Comparison of ENCODE assay signal across 12 cellular contexts in the genomic region with DNA sequence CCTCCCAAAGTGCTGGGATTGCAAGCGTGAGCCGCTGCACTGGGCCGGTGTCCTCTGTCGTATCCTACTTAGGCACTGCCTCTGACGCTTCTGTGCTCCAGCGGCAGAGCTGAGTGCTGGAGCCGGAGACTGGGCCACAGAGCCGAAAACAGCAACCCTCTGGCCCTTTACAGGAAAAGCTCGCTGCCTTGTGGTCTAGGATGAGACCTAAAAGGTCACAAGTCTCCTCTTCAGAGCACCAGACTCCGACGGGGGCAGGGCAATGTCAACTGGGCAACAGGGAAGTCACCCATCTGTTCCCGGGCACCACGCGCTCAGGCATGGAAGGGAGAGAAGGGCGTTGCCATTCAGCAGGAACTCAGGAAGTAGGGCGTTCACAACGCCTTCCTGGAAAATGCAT.
A peak's percentile ranks its signal among the peaks of the same experiment; 100 is the strongest.
DNase-seq lines count a peak whose midpoint lies in the region; ATAC-seq and TF ChIP-seq lines count a peak whose summit lies in the region.
"Had no signal": no experiment of that assay in that cellular context is flagged by ENCODE, and none has a peak within 500 bp of the region (broad histone marks: within the 10 kb centered on the region; RNA-seq: fewer than 3 reads in every experiment).

No MANE protein-coding gene starts in this region.

- H3K27ac ChIP-seq in right atrium auricular region (peak overlapping the region; percentile 35 to 40), skeletal muscle tissue (ENCODE audit: low read depth, low read length) (peak overlapping the region; percentile 36)

- in situ Hi-C loops in KBM-7 (cut with MboI; ENCODE audit: low pct_unique_long_range_greater_than_20kb, low sequenced_read_pairs), result no loop called here

- no peak for ATAC-seq in activated B cell treated with CpG ODN at 0.5 μM for 24 hours (ENCODE audit: low read depth)
- ATAC-seq: T-helper 17 cell had no signal

- H3K4me3 Mint-ChIP-seq in activated B cell treated with CpG ODN at 0.5 μM for 24 hours, result no peak overlapping the region
- H3K4me3 Mint-ChIP-seq: HFFc6, T-helper 17 cell had no signal

- peak overlapping the region; percentile 50 for H3K27ac Mint-ChIP-seq in activated B cell treated with CpG ODN at 0.5 μM for 24 hours
- H3K27ac Mint-ChIP-seq: HFFc6, T-helper 17 cell had no signal

- H3K9me3 Mint-ChIP-seq in activated B cell treated with CpG ODN at 0.5 μM for 24 hours, result peaks cover 2% of the 10 kb centered on the region

- H3K9me3 ChIP-seq in right atrium auricular region, result no peaks in the 10 kb centered on the region
- H3K9me3 ChIP-seq in skeletal muscle tissue (ENCODE audit: control insufficient read depth in 3 of 3, low read length in 3 of 3), result no peaks in the 10 kb centered on the region

- peaks cover 41% of the 10 kb centered on the region for H3K4me1 Mint-ChIP-seq in activated B cell treated with CpG ODN at 0.5 μM for 24 hours

- intact Hi-C loops in activated B cell treated with CpG ODN at 0.5 μM for 24 hours (cut with micrococcal nuclease), result no loop called here

- peaks cover 11% of the 10 kb centered on the region for H3K36me3 Mint-ChIP-seq in activated B cell treated with CpG ODN at 0.5 μM for 24 hours (ENCODE audit: low read depth)

- DNase-seq in KBM-7, result peak; percentile 83
- no peak for DNase-seq in activated B cell treated with CpG ODN at 0.5 μM for 24 hours
- peak; percentile 81 for DNase-seq in right atrium auricular region (ENCODE audit: low spot score)
- DNase-seq in EL, result no peak
- DNase-seq in activated gamma-delta T cell treated with Interleukin-2 at 50 U/mL for 16 hours, result no peak
- DNase-seq in superior temporal gyrus (ENCODE audit: extremely low spot score), result no peak
- DNase-seq in activated CD4-positive, alpha-beta T cell treated with anti-CD3 and anti-CD28 coated beads for 4 hours, result no peak
- DNase-seq: activated naive CD4-positive, alpha-beta T cell treated with anti-CD3 and anti-CD28 coated beads, Interleukin-2, amount 50 U/mL, for 16 hours; HFFc6; NCI-H345; T-helper 17 cell had no signal

- CTCF ChIA-PET in activated B cell treated with CpG ODN at 0.5 μM for 24 hours (lab: Charles Lee), result no interaction called here

- TF ChIP-seq CTCF in activated B cell treated with CpG ODN at 0.5 μM for 24 hours (IDR thresholded peaks at IDR 0.05) (no peak), right atrium auricular region (IDR thresholded peaks at IDR 0.05) (no peak)

- peaks cover 0 to 11% of the 10 kb centered on the region in 2 donors for H3K4me1 ChIP-seq in right atrium auricular region
- H3K4me1 ChIP-seq in skeletal muscle tissue (ENCODE audit: control insufficient read depth in 3 of 3, insufficient read depth in 3 of 3, low read length in 3 of 3), result peaks cover 0 to 11% (median 4%) of the 10 kb centered on the region in 3 donors

- H3K4me3 ChIP-seq in right atrium auricular region (no peak overlapping the region), skeletal muscle tissue (ENCODE audit: low read length in 3 of 3) (peak overlapping the region in 1 of 3 donors; percentile 2)

- no peaks in the 10 kb centered on the region for H3K36me3 ChIP-seq in right atrium auricular region
- H3K36me3 ChIP-seq in skeletal muscle tissue (ENCODE audit: control insufficient read depth in 3 of 3, insufficient read depth in 3 of 3, low read length in 3 of 3), result no peaks in the 10 kb centered on the region

- H3K27me3 Mint-ChIP-seq in activated B cell treated with CpG ODN at 0.5 μM for 24 hours, result no peaks in the 10 kb centered on the region
- H3K27me3 Mint-ChIP-seq: T-helper 17 cell had no signal

- no peaks in the 10 kb centered on the region for H3K27me3 ChIP-seq in right atrium auricular region
- peaks cover 0 to 1% (median 0%) of the 10 kb centered on the region in 3 donors for H3K27me3 ChIP-seq in skeletal muscle tissue (ENCODE audit: control insufficient read depth in 3 of 3, insufficient read depth in 3 of 3, low read length in 3 of 3)

- peak overlapping the region in 1 of 3 donors; percentile 34 for H3K9ac ChIP-seq in skeletal muscle tissue (ENCODE audit: low read depth in 1 of 3, low read length in 3 of 3)

- POLR2A ChIA-PET in activated B cell treated with CpG ODN at 0.5 μM for 24 hours (lab: Charles Lee), result interaction anchor here (0.6 to 1.4 kb wide), 3 partner anchors 13 to 91 kb away, joined by 3 to 6 read pairs (median 3); partner anchors contain the start of gene GADD45B

Comparison
In these comparisons a context has a peak if more than half of its experiments do, and no peak if none do; other contexts are left out.
1. DNase-seq: peak in KBM-7 (single experiment) and right atrium auricular region (single experiment); none in activated B cell treated with CpG ODN at 0.5 μM for 24 hours (single experiment), EL (single experiment), activated gamma-delta T cell treated with Interleukin-2 at 50 U/mL for 16 hours (single experiment), superior temporal gyrus (single experiment) and activated CD4-positive, alpha-beta T cell treated with anti-CD3 and anti-CD28 coated beads for 4 hours (0 of 2).